Comparison of ENCODE assay signal across 3 cellular contexts in the genomic region with DNA sequence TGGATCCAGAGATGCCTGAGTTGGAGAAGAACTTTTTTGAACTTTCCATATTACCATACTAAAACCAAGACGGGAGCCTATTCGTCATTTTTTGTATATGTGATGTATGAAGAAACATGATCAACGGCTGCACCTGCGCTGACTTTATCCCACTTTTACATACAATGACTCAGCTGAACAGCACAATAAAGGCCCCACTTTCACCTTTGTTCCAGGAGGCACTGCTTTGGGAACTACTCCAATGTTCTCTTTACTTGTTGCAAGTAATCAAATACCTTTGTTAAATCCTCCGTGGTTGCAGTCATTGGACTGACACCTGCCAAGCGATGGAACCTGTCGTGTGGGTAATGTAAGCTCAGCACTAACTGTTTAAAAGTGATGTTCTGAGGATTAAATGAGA.
A peak's percentile ranks its signal among the peaks of the same experiment; 100 is the strongest.
TF ChIP-seq lines count a peak whose summit lies in the region.

No MANE protein-coding gene starts in this region.

TF ChIP-seq in IMR-90, 13 proteins besides CTCF, POLR2A, EP300 and RAD21:
- TF ChIP-seq RCOR1 (IDR thresholded peaks at IDR 0.05; ENCODE audit: insufficient replicate concordance, low read length) (no peak), MAZ (IDR thresholded peaks at IDR 0.05; ENCODE audit: borderline replicate concordance, low read depth, low read length) (no peak), CEBPB (IDR thresholded peaks at IDR 0.05; ENCODE audit: low read depth, low read length) (no peak), BHLHE40 (IDR thresholded peaks at IDR 0.05; ENCODE audit: low read depth, low read length) (no peak), FOS (IDR thresholded peaks at IDR 0.05; ENCODE audit: low read depth, low read length) (no peak), MAFK (IDR thresholded peaks at IDR 0.05; ENCODE audit: low read depth, low read length) (no peak), NFE2L2 (IDR thresholded peaks at IDR 0.05; ENCODE audit: low read depth, low read length) (no peak), CHD1 (IDR thresholded peaks at IDR 0.05; ENCODE audit: low read depth, low read length) (no peak), USF2 (IDR thresholded peaks at IDR 0.05; ENCODE audit: low read depth, low read length) (no peak), RFX5 (IDR thresholded peaks at IDR 0.05; ENCODE audit: low read depth, low read length) (no peak), ELK1 (IDR thresholded peaks at IDR 0.05; ENCODE audit: borderline replicate concordance, low read depth, low read length) (no peak), MXI1 (IDR thresholded peaks at IDR 0.05; ENCODE audit: borderline replicate concordance, low read depth, low read length) (no peak)

TF ChIP-seq in K562, 482 proteins besides CTCF, POLR2A, EP300 and RAD21:
- TF ChIP-seq ZNF57 (CRISPR knock-in tag; IDR thresholded peaks at IDR 0.05), result no peak
- TF ChIP-seq ZNF740 (CRISPR knock-in tag; IDR thresholded peaks at IDR 0.05), result no peak
- no peak for TF ChIP-seq ZNF740 (tag; IDR thresholded peaks at IDR 0.05)
- TF ChIP-seq MCM2 (IDR thresholded peaks at IDR 0.05; ENCODE audit: low read depth), result no peak
- TF ChIP-seq NFE2L1 (tag; IDR thresholded peaks at IDR 0.05; ENCODE audit: borderline replicate concordance, low read depth), result peak; percentile 54; the same call in 1 of the 2 replicates
- no peak for TF ChIP-seq RFX1 (IDR thresholded peaks at IDR 0.05)
- peak; percentile 66 for TF ChIP-seq ZNF316 (IDR thresholded peaks at IDR 0.05)
- peak; percentile 88 for TF ChIP-seq NFE2 (IDR thresholded peaks at IDR 0.05; ENCODE audit: low read depth)
- no peak for TF ChIP-seq FOXJ2 (tag; IDR thresholded peaks at IDR 0.05)
- 0 out of 2 replicates have a peak, but pooled peaks have one; percentile 9 for TF ChIP-seq FOSL1 (tag; conservative IDR thresholded peaks at IDR 0.05)
- no peak for TF ChIP-seq KLF16 (IDR thresholded peaks at IDR 0.05)
- TF ChIP-seq DPF2 (IDR thresholded peaks at IDR 0.05), result peak; percentile 30; the same call in 1 of the 2 replicates
- no peak for TF ChIP-seq SFPQ (IDR thresholded peaks at IDR 0.05; ENCODE audit: low read depth, low read length)
- TF ChIP-seq, protein P1, sequence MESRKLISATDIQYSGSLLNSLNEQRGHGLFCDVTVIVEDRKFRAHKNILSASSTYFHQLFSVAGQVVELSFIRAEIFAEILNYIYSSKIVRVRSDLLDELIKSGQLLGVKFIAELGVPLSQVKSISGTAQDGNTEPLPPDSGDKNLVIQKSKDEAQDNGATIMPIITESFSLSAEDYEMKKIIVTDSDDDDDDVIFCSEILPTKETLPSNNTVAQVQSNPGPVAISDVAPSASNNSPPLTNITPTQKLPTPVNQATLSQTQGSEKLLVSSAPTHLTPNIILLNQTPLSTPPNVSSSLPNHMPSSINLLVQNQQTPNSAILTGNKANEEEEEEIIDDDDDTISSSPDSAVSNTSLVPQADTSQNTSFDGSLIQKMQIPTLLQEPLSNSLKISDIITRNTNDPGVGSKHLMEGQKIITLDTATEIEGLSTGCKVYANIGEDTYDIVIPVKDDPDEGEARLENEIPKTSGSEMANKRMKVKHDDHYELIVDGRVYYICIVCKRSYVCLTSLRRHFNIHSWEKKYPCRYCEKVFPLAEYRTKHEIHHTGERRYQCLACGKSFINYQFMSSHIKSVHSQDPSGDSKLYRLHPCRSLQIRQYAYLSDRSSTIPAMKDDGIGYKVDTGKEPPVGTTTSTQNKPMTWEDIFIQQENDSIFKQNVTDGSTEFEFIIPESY (CRISPR knock-in tag; IDR thresholded peaks at IDR 0.05), result no peak
- peak; percentile 77 for TF ChIP-seq MAFG (tag; conservative IDR thresholded peaks at IDR 0.05)
- TF ChIP-seq SOX6 (IDR thresholded peaks at IDR 0.05), result peak; percentile 49
- TF ChIP-seq MAFF (IDR thresholded peaks at IDR 0.05; ENCODE audit: low read length), result peak; percentile 53
- TF ChIP-seq NRF1 (conservative IDR thresholded peaks at IDR 0.05 in 1 of 2, IDR thresholded peaks at IDR 0.05 in 1 of 2), result peak; percentile 25 to 42; a peak in 3 of 4 replicates
- no peak for TF ChIP-seq RBBP5 (IDR thresholded peaks at IDR 0.05; ENCODE audit: borderline replicate concordance, insufficient read depth, low read length, poor library complexity, severe bottlenecking)
- TF ChIP-seq MBD2 (IDR thresholded peaks at IDR 0.05; ENCODE audit: borderline replicate concordance, low read depth), result no peak
- TF ChIP-seq GTF2E2 (tag; IDR thresholded peaks at IDR 0.05), result no peak
- no peak for TF ChIP-seq JUND (IDR thresholded peaks at IDR 0.05; ENCODE audit: borderline replicate concordance, low read depth, low read length)
- peak; percentile 48; the same call in 1 of the 3 replicates for TF ChIP-seq JUND (tag; IDR thresholded peaks at IDR 0.05; ENCODE audit: borderline replicate concordance, low read depth, low read length)
- TF ChIP-seq C11orf30 (IDR thresholded peaks at IDR 0.05; ENCODE audit: low read depth), result peak; percentile 73
- peak; percentile 11; the same call in 1 of the 2 replicates for TF ChIP-seq MAFK (IDR thresholded peaks at IDR 0.05; ENCODE audit: low read length)
- 0 out of 2 replicates have a peak, but pooled peaks have one; percentile 23 for TF ChIP-seq ARID1B (IDR thresholded peaks at IDR 0.05)
- TF ChIP-seq ZNF197 (CRISPR knock-in tag; IDR thresholded peaks at IDR 0.05; ENCODE audit: low read depth), result 0 out of 2 replicates have a peak, but pooled peaks have one; percentile 8

TF ChIP-seq in GM23338, 12 proteins besides CTCF, POLR2A, EP300 and RAD21:
- TF ChIP-seq ZNF331 (CRISPR knock-in tag; IDR thresholded peaks at IDR 0.05; ENCODE audit: low read depth), result no peak
